20 cellular contexts compared by ENCODE assay signal in the genomic region with DNA sequence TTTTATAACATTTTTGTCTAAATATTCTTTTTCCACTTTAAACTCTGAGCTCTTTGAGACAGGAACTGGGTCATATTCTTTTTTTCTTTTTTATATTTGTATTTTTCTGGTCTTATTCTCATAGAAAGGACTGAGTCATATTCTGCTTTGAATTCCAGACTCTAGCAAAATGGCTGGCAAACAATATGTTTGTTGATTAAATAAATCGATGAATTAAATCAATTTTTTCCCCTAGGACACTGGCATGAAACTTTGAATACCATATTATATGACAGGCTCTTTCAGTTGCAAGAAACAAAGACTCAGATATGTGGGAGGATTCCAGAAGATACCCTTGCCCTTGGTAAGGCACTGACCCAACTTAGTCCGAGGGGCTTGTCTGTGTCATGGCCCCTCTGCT. TPM values are rescaled to one million over a fixed set of nuclear protein-coding genes. Genes with fewer than 3 reads are reported as not detected.
DNase-seq lines count a peak whose midpoint lies in the region; ATAC-seq and TF ChIP-seq lines count a peak whose summit lies in the region.
"Had no signal": no experiment of that assay in that cellular context is flagged by ENCODE, and none has a peak within 500 bp of the region (broad histone marks: within the 10 kb centered on the region; RNA-seq: fewer than 3 reads in every experiment).

No MANE protein-coding gene starts in this region.

- DNase-seq in activated CD4-positive, alpha-beta T cell treated with anti-CD3 and anti-CD28 coated beads, Interleukin-2, amount 10 ng/mL, durations not matched to agents 7 days and 5 days, result no peak
- DNase-seq in activated CD4-positive, alpha-beta T cell treated with anti-CD3 and anti-CD28 coated beads for 48 hours, result no peak
- DNase-seq in T-helper 17 cell (no peak), NCI-H510A (lab: John Stamatoyannopoulos, UW) (no peak), NCI-H748 (lab: John Stamatoyannopoulos, UW; ENCODE audit: unreplicated experiment) (no peak), left lobe of liver (ENCODE audit: low spot score) (no peak)
- DNase-seq: AML-193; Caco-2; Calu3; CD4-positive, alpha-beta T cell; CD8-positive, alpha-beta T cell; DMS79 treated with DMSO at 0.1 percent for 48 hours; GF-D8 had no signal

- H3K36me3 Mint-ChIP-seq in activated CD4-positive, alpha-beta T cell treated with anti-CD3 and anti-CD28 coated beads, Interleukin-2, amount 10 ng/mL, durations not matched to agents 7 days and 5 days (ENCODE audit: low read depth), result no peaks in the 10 kb centered on the region
- peaks cover 2% of the 10 kb centered on the region for H3K36me3 Mint-ChIP-seq in T-helper 17 cell (ENCODE audit: low read depth)
- no peaks in the 10 kb centered on the region for H3K36me3 Mint-ChIP-seq in stimulated activated memory B cell treated with anti-CD40 and anti-IgM and Interleukin-4, amounts not matched to agents 10 μg/mL and 1 μg/mL and 100 μg/mL, for 72 hours
- H3K36me3 Mint-ChIP-seq: CD8-positive, alpha-beta T cell had no signal

- no peak for ATAC-seq in T-helper 17 cell
- ATAC-seq in stimulated activated memory B cell treated with anti-CD40 and anti-IgM and Interleukin-4, amounts not matched to agents 10 μg/mL and 1 μg/mL and 100 μg/mL, for 72 hours, result no peak
- no peak for ATAC-seq in left lobe of liver
- ATAC-seq: A549; CD8-positive, alpha-beta T cell had no signal

- peaks cover 32% of the 10 kb centered on the region for H3K27me3 Mint-ChIP-seq in activated CD4-positive, alpha-beta T cell treated with anti-CD3 and anti-CD28 coated beads, Interleukin-2, amount 10 ng/mL, durations not matched to agents 7 days and 5 days
- H3K27me3 Mint-ChIP-seq in T-helper 17 cell, result peaks cover 13% of the 10 kb centered on the region
- H3K27me3 Mint-ChIP-seq in stimulated activated memory B cell treated with anti-CD40 and anti-IgM and Interleukin-4, amounts not matched to agents 10 μg/mL and 1 μg/mL and 100 μg/mL, for 72 hours, result peaks cover 24% of the 10 kb centered on the region

- H3K27ac ChIP-seq in liver (ENCODE audit: low read depth in 1 of 2, low read length in 2 of 2), result peak overlapping the region in 1 of 2 donors; percentile 18
- H3K27ac ChIP-seq: 22Rv1; A549; BLaER1 treated with 17β-estradiol and CSF1 and Interleukin-3, amounts not matched to agents 10 nM and 100 nM; C4-2B had no signal

- H3K36me3 ChIP-seq in liver (ENCODE audit: control insufficient read depth in 4 of 4, insufficient read depth in 3 of 4, low read depth in 1 of 4, low read length in 3 of 4), result no peaks in the 10 kb centered on the region
- H3K36me3 ChIP-seq: BLaER1 treated with 17β-estradiol and CSF1 and Interleukin-3, amounts not matched to agents 10 nM and 100 nM had no signal

- no peak overlapping the region for H3K9ac ChIP-seq in liver (ENCODE audit: low read depth in 1 of 2, low read length in 2 of 2)
- H3K9ac ChIP-seq: BLaER1 treated with 17β-estradiol and CSF1 and Interleukin-3, amounts not matched to agents 10 nM and 100 nM had no signal

- no peaks in the 10 kb centered on the region for H3K27me3 ChIP-seq in liver (ENCODE audit: control insufficient read depth in 4 of 4, insufficient read depth in 4 of 4, low read length in 3 of 4)

- peaks cover 26% of the 10 kb centered on the region for H3K4me1 Mint-ChIP-seq in activated CD4-positive, alpha-beta T cell treated with anti-CD3 and anti-CD28 coated beads, Interleukin-2, amount 10 ng/mL, durations not matched to agents 7 days and 5 days
- H3K4me1 Mint-ChIP-seq in T-helper 17 cell, result peaks cover 13% of the 10 kb centered on the region
- peaks cover 26% of the 10 kb centered on the region for H3K4me1 Mint-ChIP-seq in stimulated activated memory B cell treated with anti-CD40 and anti-IgM and Interleukin-4, amounts not matched to agents 10 μg/mL and 1 μg/mL and 100 μg/mL, for 72 hours

- POLR2A ChIA-PET in activated CD4-positive, alpha-beta T cell treated with anti-CD3 and anti-CD28 coated beads, Interleukin-2, amount 10 ng/mL, durations not matched to agents 7 days and 5 days (lab: Charles Lee), result no interaction called here

- no peaks in the 10 kb centered on the region for H3K9me3 Mint-ChIP-seq in activated CD4-positive, alpha-beta T cell treated with anti-CD3 and anti-CD28 coated beads, Interleukin-2, amount 10 ng/mL, durations not matched to agents 7 days and 5 days
- H3K9me3 Mint-ChIP-seq in stimulated activated memory B cell treated with anti-CD40 and anti-IgM and Interleukin-4, amounts not matched to agents 10 μg/mL and 1 μg/mL and 100 μg/mL, for 72 hours, result no peaks in the 10 kb centered on the region
- H3K9me3 Mint-ChIP-seq: CD4-positive, alpha-beta T cell; CD8-positive, alpha-beta T cell had no signal

- no peak for TF ChIP-seq RAD21 in liver (IDR thresholded peaks at IDR 0.05)

- no peak overlapping the region for H3K4me3 ChIP-seq in liver (ENCODE audit: low read depth in 1 of 3, low read length in 3 of 3)
- H3K4me3 ChIP-seq: A549; BLaER1 treated with 17β-estradiol and CSF1 and Interleukin-3, amounts not matched to agents 10 nM and 100 nM had no signal

- no peak overlapping the region for H3K4me3 Mint-ChIP-seq in activated CD4-positive, alpha-beta T cell treated with anti-CD3 and anti-CD28 coated beads, Interleukin-2, amount 10 ng/mL, durations not matched to agents 7 days and 5 days
- H3K4me3 Mint-ChIP-seq in T-helper 17 cell, result no peak overlapping the region
- no peak overlapping the region for H3K4me3 Mint-ChIP-seq in stimulated activated memory B cell treated with anti-CD40 and anti-IgM and Interleukin-4, amounts not matched to agents 10 μg/mL and 1 μg/mL and 100 μg/mL, for 72 hours
- H3K4me3 Mint-ChIP-seq: B cell; CD4-positive, alpha-beta T cell; CD8-positive, alpha-beta T cell had no signal

- 44% methylated on average over 2 of the region's 2 CpGs for WGBS in liver

- H3K27ac Mint-ChIP-seq in activated CD4-positive, alpha-beta T cell treated with anti-CD3 and anti-CD28 coated beads, Interleukin-2, amount 10 ng/mL, durations not matched to agents 7 days and 5 days, result peak overlapping the region; percentile 58
- peak overlapping the region; percentile 54 for H3K27ac Mint-ChIP-seq in T-helper 17 cell
- H3K27ac Mint-ChIP-seq in stimulated activated memory B cell treated with anti-CD40 and anti-IgM and Interleukin-4, amounts not matched to agents 10 μg/mL and 1 μg/mL and 100 μg/mL, for 72 hours, result peak overlapping the region; percentile 30
- H3K27ac Mint-ChIP-seq: B cell; CD4-positive, alpha-beta T cell; CD8-positive, alpha-beta T cell had no signal

- no peak for TF ChIP-seq CTCF in liver (IDR thresholded peaks at IDR 0.05; ENCODE audit: low read depth, low read length, missing input control)

- H3K4me1 ChIP-seq in liver (ENCODE audit: control insufficient read depth in 4 of 4, insufficient read depth in 4 of 4, low read length in 3 of 4), result peaks cover 5 to 33% (median 10%) of the 10 kb centered on the region in 4 donors

- CTCF ChIA-PET in activated CD4-positive, alpha-beta T cell treated with anti-CD3 and anti-CD28 coated beads, Interleukin-2, amount 10 ng/mL, durations not matched to agents 7 days and 5 days (lab: Charles Lee), result interaction anchor here (1.4 to 2.3 kb wide), 2 partner anchors 30 to 33 kb away, joined by 4 to 9 read pairs; no protein-coding TSS in a partner anchor

- no peaks in the 10 kb centered on the region for H3K9me3 ChIP-seq in T-helper 17 cell (ENCODE audit: control insufficient read depth, low read length, poor library complexity, severe bottlenecking)
- H3K9me3 ChIP-seq in liver (ENCODE audit: control insufficient read depth in 4 of 4, low read length in 3 of 4), result no peaks in the 10 kb centered on the region
- H3K9me3 ChIP-seq: A549; BLaER1 treated with 17β-estradiol and CSF1 and Interleukin-3, amounts not matched to agents 10 nM and 100 nM; Caco-2 had no signal

TF ChIP-seq in liver, 16 proteins besides CTCF, POLR2A, EP300 and RAD21:
- peak; percentile 91 for TF ChIP-seq YY1 (IDR thresholded peaks at IDR 0.05)
- TF ChIP-seq, protein P1, sequence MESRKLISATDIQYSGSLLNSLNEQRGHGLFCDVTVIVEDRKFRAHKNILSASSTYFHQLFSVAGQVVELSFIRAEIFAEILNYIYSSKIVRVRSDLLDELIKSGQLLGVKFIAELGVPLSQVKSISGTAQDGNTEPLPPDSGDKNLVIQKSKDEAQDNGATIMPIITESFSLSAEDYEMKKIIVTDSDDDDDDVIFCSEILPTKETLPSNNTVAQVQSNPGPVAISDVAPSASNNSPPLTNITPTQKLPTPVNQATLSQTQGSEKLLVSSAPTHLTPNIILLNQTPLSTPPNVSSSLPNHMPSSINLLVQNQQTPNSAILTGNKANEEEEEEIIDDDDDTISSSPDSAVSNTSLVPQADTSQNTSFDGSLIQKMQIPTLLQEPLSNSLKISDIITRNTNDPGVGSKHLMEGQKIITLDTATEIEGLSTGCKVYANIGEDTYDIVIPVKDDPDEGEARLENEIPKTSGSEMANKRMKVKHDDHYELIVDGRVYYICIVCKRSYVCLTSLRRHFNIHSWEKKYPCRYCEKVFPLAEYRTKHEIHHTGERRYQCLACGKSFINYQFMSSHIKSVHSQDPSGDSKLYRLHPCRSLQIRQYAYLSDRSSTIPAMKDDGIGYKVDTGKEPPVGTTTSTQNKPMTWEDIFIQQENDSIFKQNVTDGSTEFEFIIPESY (IDR thresholded peaks at IDR 0.05), result no peak

RNA-seq across cellular contexts. Expression of gene RGS9, which starts 3.1 kb away (rescaled TPM):
- 1 to 10 TPM; 6.0 to 6.3 TPM for total RNA-seq in activated CD4-positive, alpha-beta T cell treated with anti-CD3 and anti-CD28 coated beads, Interleukin-2, amount 10 ng/mL, durations not matched to agents 7 days and 5 days
- total RNA-seq in T-helper 17 cell (1 to 10 TPM; 1.7 to 4.2 TPM), liver (1 to 10 TPM; 1.6 to 2.7 TPM), left lobe of liver (3.0 TPM)
- 1 to 10 TPM; 1.0 to 4.0 TPM for polyA plus RNA-seq in liver
